Comparison of ENCODE assay signal across 26 cellular contexts in the genomic region with DNA sequence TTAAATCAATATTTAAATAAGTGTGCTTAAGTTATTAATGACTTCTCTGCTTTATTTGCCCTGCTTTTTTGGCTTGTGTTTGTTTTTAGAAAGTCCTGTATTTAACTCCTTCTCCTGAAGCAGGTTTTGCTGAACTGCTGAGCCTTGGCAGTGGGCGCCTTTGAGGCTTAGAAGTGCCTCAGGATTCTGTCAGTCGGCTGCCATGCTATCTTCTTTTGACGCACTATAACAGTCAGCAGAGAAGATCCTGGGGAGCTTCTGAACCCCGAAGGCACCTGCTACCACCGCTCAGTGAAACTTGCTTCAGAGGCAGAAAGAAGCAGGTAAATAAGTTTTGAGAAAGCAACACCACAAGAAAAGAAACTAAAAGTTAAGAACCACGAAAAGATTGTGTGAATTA.
"Had no signal": no experiment of that assay in that cellular context is flagged by ENCODE, and none has a peak within 500 bp of the region (broad histone marks: within the 10 kb centered on the region; RNA-seq: fewer than 3 reads in every experiment).

No MANE protein-coding gene starts in this region.

- H3K9me3 ChIP-seq: esophagus muscularis mucosa, gastrocnemius medialis had no signal

- H3K4me1 ChIP-seq: esophagus muscularis mucosa, foreskin keratinocyte, gastrocnemius medialis had no signal

- DNase-seq: activated CD4-positive, alpha-beta memory T cell treated with anti-CD3 and anti-CD28 coated beads for 36 hours; activated CD4-positive, alpha-beta T cell treated with anti-CD3 and anti-CD28 coated beads for 1 hour; activated CD4-positive, alpha-beta T cell treated with anti-CD3 and anti-CD28 coated beads for 4 hours; activated CD8-positive, alpha-beta memory T cell treated with anti-CD3 and anti-CD28 coated beads for 24 hours; activated effector memory CD4-positive, alpha-beta T cell treated with Interleukin-2 at 50 U/mL for 16 hours; activated gamma-delta T cell treated with Interleukin-2 at 50 U/mL for 16 hours; activated naive CD4-positive, alpha-beta T cell treated with anti-CD3 and anti-CD28 coated beads, Interleukin-2, amount 50 U/mL, for 16 hours; activated naive CD4-positive, alpha-beta T cell treated with Interleukin-2 at 50 U/mL for 16 hours; activated T-cell treated with anti-CD3 and anti-CD28 coated beads, Interleukin-2, amount 50 U/mL, for 4 hours; amniotic stem cell; anterior cingulate cortex; brain microvascular endothelial cell; caudate nucleus; cortex of kidney; dermis blood vessel endothelial cell; effector CD4-positive, alpha-beta T cell; effector memory CD8-positive, alpha-beta T cell; erythroblast; foreskin keratinocyte; gastrocnemius medialis; glutamatergic neuron; T-helper 1 cell; T-helper 17 cell had no signal

- ATAC-seq: activated T-cell treated with anti-CD3 and anti-CD28 coated beads, Interleukin-2, amount 50 U/mL, for 4 hours; activated T-helper 17 cell treated with anti-CD3 and anti-CD28 coated beads, Interleukin-2, amount 50 U/mL, for 72 hours; effector memory CD8-positive, alpha-beta T cell; foreskin keratinocyte; gastrocnemius medialis; T-helper 17 cell; WTC11 had no signal

- H3K27ac ChIP-seq: brain microvascular endothelial cell, esophagus muscularis mucosa, foreskin keratinocyte, gastrocnemius medialis had no signal

- H3K4me3 ChIP-seq: esophagus muscularis mucosa, gastrocnemius medialis had no signal

- H3K27me3 ChIP-seq: brain microvascular endothelial cell, esophagus muscularis mucosa, foreskin keratinocyte, gastrocnemius medialis had no signal
